ENCODE assay signal across 9 cellular contexts in genomic region chr2:105789745-105790466, GRCh38. TPM values are rescaled to one million over a fixed set of nuclear protein-coding genes. Genes with fewer than 3 reads are reported as not detected.
DNase-seq lines count a peak whose midpoint lies in the region; ATAC-seq and TF ChIP-seq lines count a peak whose summit lies in the region.
"Had no signal": no experiment of that assay in that cellular context is flagged by ENCODE, and none has a peak within 500 bp of the region (broad histone marks: within the 10 kb centered on the region; RNA-seq: fewer than 3 reads in every experiment).

No MANE protein-coding gene starts in this region.

- H3K36me3 ChIP-seq in heart right ventricle = no peaks in the 10 kb centered on the region
- H3K36me3 ChIP-seq: upper lobe of left lung had no signal

- H3K4me1 ChIP-seq in heart right ventricle = peaks cover 21 to 91% (median 69%) of the 10 kb centered on the region in 9 donors

- ATAC-seq in GM18520 (IDR thresholded peaks at IDR 0.05; ENCODE audit: unreplicated experiment) (peak; percentile 79), HG02938 (IDR thresholded peaks at IDR 0.05; ENCODE audit: unreplicated experiment) (peak; percentile 49), heart right ventricle (peak; percentile 79 to 92 (median 87))

- H3K27me3 ChIP-seq in heart right ventricle = no peaks in the 10 kb centered on the region
- H3K27me3 ChIP-seq: upper lobe of left lung had no signal

- H3K9me3 ChIP-seq in heart right ventricle = no peaks in the 10 kb centered on the region
- H3K9me3 ChIP-seq: upper lobe of left lung had no signal

- peak; percentile 64 for DNase-seq in OCI-M1 (lab: John Stamatoyannopoulos, UW)
- peak; percentile 60 for DNase-seq in activated naive CD4-positive, alpha-beta T cell treated with anti-CD3 and anti-CD28 coated beads, Interleukin-2, amount 50 U/mL, for 16 hours
- peak in 1 of 2 donors; percentile 55 for DNase-seq in heart right ventricle
- DNase-seq in stimulated activated CD4-positive, alpha-beta T cell treated with anti-CD3 and anti-CD28 coated beads, Interleukin-4, amount 100 ng/mL, for 1 hour = peak; percentile 46
- no peak for DNase-seq in NCI-H510A treated with DMSO at 0.1 percent for 48 hours (lab: John Stamatoyannopoulos, UW)
- no peak for DNase-seq in NCI-H146 (lab: John Stamatoyannopoulos, UW)

- intact Hi-C loops in heart right ventricle (cut with DNase I) = loop anchor here in 1 of 10 donors (5.0 kb wide), 1 partner anchor 213 kb away; no protein-coding TSS in a partner anchor

- H3K27ac ChIP-seq in heart right ventricle = peak overlapping the region in 7 of 10 donors; percentile 6 to 61 (median 43)

- 33 to 35% methylated on average over 11 of the region's 11 CpGs for WGBS in heart right ventricle, 2 donors

- peak in 4 of 9 donors; percentile 26 to 38 (median 31) for TF ChIP-seq CTCF in heart right ventricle (IDR thresholded peaks at IDR 0.05)

- peak overlapping the region in 4 of 10 donors; percentile 3 to 23 (median 10) for H3K4me3 ChIP-seq in heart right ventricle
- H3K4me3 ChIP-seq: upper lobe of left lung had no signal

RNA-seq across cellular contexts. Expression of gene NCK2, which starts 45.2 kb away (rescaled TPM):
- 10 to 100 TPM; 21.1 to 45.1 (median 29.9) TPM for total RNA-seq in heart right ventricle
- 10 to 100 TPM; 18.5 to 20.8 TPM for polyA plus RNA-seq in heart right ventricle

Comparison
In these comparisons a context has a peak if more than half of its experiments do, and no peak if none do; other contexts are left out.
1. DNase-seq: peak in OCI-M1 (single experiment), activated naive CD4-positive, alpha-beta T cell treated with anti-CD3 and anti-CD28 coated beads, Interleukin-2, amount 50 U/mL, for 16 hours (single experiment) and stimulated activated CD4-positive, alpha-beta T cell treated with anti-CD3 and anti-CD28 coated beads, Interleukin-4, amount 100 ng/mL, for 1 hour (single experiment); none in NCI-H510A treated with DMSO at 0.1 percent for 48 hours (single experiment) and NCI-H146 (single experiment).
2. Peak in every context shown above with its lines, with median percentiles within 50 percentile points of each other: ATAC-seq.